In genomic region chr7:44565795-44566559, GRCh38 we compare ENCODE assay signal across 9 cellular contexts. TPM values are rescaled to one million over a fixed set of nuclear protein-coding genes. Genes with fewer than 3 reads are reported as not detected.
A peak's percentile ranks its signal among the peaks of the same experiment; 100 is the strongest.
DNase-seq lines count a peak whose midpoint lies in the region; ATAC-seq and TF ChIP-seq lines count a peak whose summit lies in the region.
"Had no signal": no experiment of that assay in that cellular context is flagged by ENCODE, and none has a peak within 500 bp of the region (broad histone marks: within the 10 kb centered on the region; RNA-seq: fewer than 3 reads in every experiment).

No MANE protein-coding gene starts in this region.

- TF ChIP-seq POLR2A in stomach (IDR thresholded peaks at IDR 0.05) = no peak

- H3K9me3 Mint-ChIP-seq in activated CD8-positive, alpha-beta T cell treated with anti-CD3 and anti-CD28 coated beads, Interleukin-2, amount 10 ng/mL, durations not matched to agents 7 days and 5 days (ENCODE audit: insufficient read depth) = no peaks in the 10 kb centered on the region
- no peaks in the 10 kb centered on the region for H3K9me3 Mint-ChIP-seq in natural killer cell
- H3K9me3 Mint-ChIP-seq: natural killer cell treated with Interleukin-12 subunit alpha and Interleukin-12 subunit beta and Interleukin-15 and Interleukin-18, amount 100 ng/mL, for 72 hours had no signal

- POLR2A ChIA-PET in activated CD8-positive, alpha-beta T cell treated with anti-CD3 and anti-CD28 coated beads, Interleukin-2, amount 10 ng/mL, durations not matched to agents 7 days and 5 days (lab: Charles Lee) = interaction anchor here (0.5 to 1.9 kb wide), 4 partner anchors 8 to 857 kb away, joined by 3 to 8 read pairs (median 4); partner anchors contain the start of genes DDX56, NUDCD3 and TMED4

- 71 to 75% (median 73%) methylated on average over 14 to 16 of the region's 16 CpGs for WGBS in stomach, 5 donors

- H3K9me3 ChIP-seq in stomach = no peaks in the 10 kb centered on the region

- no peaks in the 10 kb centered on the region for H3K27me3 Mint-ChIP-seq in activated CD8-positive, alpha-beta T cell treated with anti-CD3 and anti-CD28 coated beads, Interleukin-2, amount 10 ng/mL, durations not matched to agents 7 days and 5 days (ENCODE audit: low read depth)
- no peaks in the 10 kb centered on the region for H3K27me3 Mint-ChIP-seq in natural killer cell (ENCODE audit: low read depth in 2 of 2)
- H3K27me3 Mint-ChIP-seq: natural killer cell treated with Interleukin-12 subunit alpha and Interleukin-12 subunit beta and Interleukin-15 and Interleukin-18, amount 100 ng/mL, for 72 hours had no signal

- H3K27me3 ChIP-seq in stomach = no peaks in the 10 kb centered on the region

- H3K36me3 Mint-ChIP-seq in activated CD8-positive, alpha-beta T cell treated with anti-CD3 and anti-CD28 coated beads, Interleukin-2, amount 10 ng/mL, durations not matched to agents 7 days and 5 days (ENCODE audit: low read depth) = peaks cover 54% of the 10 kb centered on the region
- no peaks in the 10 kb centered on the region for H3K36me3 Mint-ChIP-seq in natural killer cell

- H3K36me3 ChIP-seq in stomach = peaks cover 68 to 79% (median 78%) of the 10 kb centered on the region in 4 donors

- H3K4me3 ChIP-seq in stomach = no peak overlapping the region

- H3K4me1 Mint-ChIP-seq in activated CD8-positive, alpha-beta T cell treated with anti-CD3 and anti-CD28 coated beads, Interleukin-2, amount 10 ng/mL, durations not matched to agents 7 days and 5 days (ENCODE audit: low read depth) = peaks cover 7% of the 10 kb centered on the region
- peaks cover 13% of the 10 kb centered on the region in 2 donors for H3K4me1 Mint-ChIP-seq in natural killer cell

- no peak for TF ChIP-seq CTCF in natural killer cell (IDR thresholded peaks at IDR 0.05)
- peak in 1 of 7 experiments; percentile 21 for TF ChIP-seq CTCF in stomach (IDR thresholded peaks at IDR 0.05)

- DNase-seq in activated CD8-positive, alpha-beta T cell treated with anti-CD3 and anti-CD28 coated beads, Interleukin-2, amount 10 ng/mL, durations not matched to agents 7 days and 5 days = no peak
- no peak for DNase-seq in natural killer cell
- DNase-seq in stomach = no peak
- no peak for DNase-seq in middle frontal gyrus (ENCODE audit: extremely low spot score, low spot score)
- DNase-seq in T1000 (lab: John Stamatoyannopoulos, UW) = no peak

- H3K4me3 Mint-ChIP-seq in activated CD8-positive, alpha-beta T cell treated with anti-CD3 and anti-CD28 coated beads, Interleukin-2, amount 10 ng/mL, durations not matched to agents 7 days and 5 days = no peak overlapping the region
- no peak overlapping the region for H3K4me3 Mint-ChIP-seq in natural killer cell
- H3K4me3 Mint-ChIP-seq: natural killer cell treated with Interleukin-12 subunit alpha and Interleukin-12 subunit beta and Interleukin-15 and Interleukin-18, amount 100 ng/mL, for 72 hours had no signal

- CTCF ChIA-PET in activated CD8-positive, alpha-beta T cell treated with anti-CD3 and anti-CD28 coated beads, Interleukin-2, amount 10 ng/mL, durations not matched to agents 7 days and 5 days (lab: Charles Lee) = interaction anchor here (0.7 to 4.0 kb wide), 37 partner anchors 9 to 581 kb away, joined by 3 to 50 read pairs (median 4); partner anchors contain the start of genes DDX56, POLD2 and TMED4

- peaks cover 0 to 24% (median 4%) of the 10 kb centered on the region in 4 donors for H3K4me1 ChIP-seq in stomach

- H3K27ac ChIP-seq in stomach = peak overlapping the region in 2 of 5 donors; percentile 7 to 28

- no peak overlapping the region for H3K27ac Mint-ChIP-seq in activated CD8-positive, alpha-beta T cell treated with anti-CD3 and anti-CD28 coated beads, Interleukin-2, amount 10 ng/mL, durations not matched to agents 7 days and 5 days
- H3K27ac Mint-ChIP-seq in natural killer cell = peak overlapping the region in 1 of 2 donors; percentile 77

- intact Hi-C loops in natural killer cell (cut with micrococcal nuclease) = no loop called here
- intact Hi-C loops in stomach (cut with DNase I; ENCODE audit: low total_unique reads) = loop anchor here (10.0 kb wide), 2 partner anchors 71 to 321 kb away; partner anchors contain the start of gene NUDCD3

- no peak for TF ChIP-seq EP300 in stomach (IDR thresholded peaks at IDR 0.05)

- ATAC-seq in GM18867 (IDR thresholded peaks at IDR 0.05; ENCODE audit: unreplicated experiment) (peak; percentile 41), HG02642 (IDR thresholded peaks at IDR 0.05; ENCODE audit: poor library complexity, unreplicated experiment) (peak; percentile 30), natural killer cell (peak in 2 of 3 donors; percentile 33 to 39), GM19035 (IDR thresholded peaks at IDR 0.05; ENCODE audit: unreplicated experiment) (no peak)
- ATAC-seq in activated CD8-positive, alpha-beta T cell treated with anti-CD3 and anti-CD28 coated beads, Interleukin-2, amount 10 ng/mL, durations not matched to agents 7 days and 5 days = peak; percentile 42

RNA-seq across cellular contexts. Expression of gene DDX56, which starts 7.7 kb away (rescaled TPM):
- 10 to 100 TPM; 83.6 to 86.5 TPM for total RNA-seq in activated CD8-positive, alpha-beta T cell treated with anti-CD3 and anti-CD28 coated beads, Interleukin-2, amount 10 ng/mL, durations not matched to agents 7 days and 5 days
- total RNA-seq in natural killer cell (10 to 100 TPM; 67.8 to 85.5 (median 84.5) TPM), stomach (10 to 100 TPM; 35.6 to 95.1 (median 47.4) TPM)
- polyA plus RNA-seq in stomach = 10 to 100 TPM; 40.9 to 98.7 (median 63.7) TPM

RNA-seq across cellular contexts. Expression of gene TMED4, which starts 16.1 kb away (rescaled TPM):
- 10 to 100 TPM; 63.8 to 65.9 TPM for total RNA-seq in activated CD8-positive, alpha-beta T cell treated with anti-CD3 and anti-CD28 coated beads, Interleukin-2, amount 10 ng/mL, durations not matched to agents 7 days and 5 days
- total RNA-seq in natural killer cell (100 to 1,000 TPM in 1 of 3 donors, 10 to 100 TPM in 2; 93.1 to 101 (median 94.1) TPM), stomach (100 to 1,000 TPM in 4 of 5 donors, 10 to 100 TPM in 1; 60.7 to 235 (median 111) TPM)
- 10 to 100 TPM; 13.4 to 36.1 (median 24.5) TPM for polyA plus RNA-seq in stomach

RNA-seq across cellular contexts. Expression of gene NPC1L1, which starts 24.8 kb away (rescaled TPM):
- not detected for total RNA-seq in activated CD8-positive, alpha-beta T cell treated with anti-CD3 and anti-CD28 coated beads, Interleukin-2, amount 10 ng/mL, durations not matched to agents 7 days and 5 days
- total RNA-seq in natural killer cell = under 1 TPM in 2 of 3 donors, not detected in 1; 0.10 to 0.16 TPM
- 1 to 10 TPM in 3 of 5 donors, not detected in 2; 1.1 to 4.9 (median 1.6) TPM for total RNA-seq in stomach
- polyA plus RNA-seq in stomach = under 1 TPM in 2 of 3 donors, not detected in 1; 0.12 to 0.20 TPM

RNA-seq across cellular contexts. Expression of gene OGDH, which starts 40.5 kb away (rescaled TPM):
- total RNA-seq in activated CD8-positive, alpha-beta T cell treated with anti-CD3 and anti-CD28 coated beads, Interleukin-2, amount 10 ng/mL, durations not matched to agents 7 days and 5 days = 100 to 1,000 TPM; 113 to 114 TPM
- total RNA-seq in natural killer cell (10 to 100 TPM; 69.2 to 86.7 (median 81.4) TPM), stomach (10 to 100 TPM; 21.6 to 92.0 (median 56.5) TPM)
- polyA plus RNA-seq in stomach = 10 to 100 TPM; 19.8 to 31.8 (median 30.8) TPM
